22 cellular contexts compared by ENCODE assay signal in the genomic region with DNA sequence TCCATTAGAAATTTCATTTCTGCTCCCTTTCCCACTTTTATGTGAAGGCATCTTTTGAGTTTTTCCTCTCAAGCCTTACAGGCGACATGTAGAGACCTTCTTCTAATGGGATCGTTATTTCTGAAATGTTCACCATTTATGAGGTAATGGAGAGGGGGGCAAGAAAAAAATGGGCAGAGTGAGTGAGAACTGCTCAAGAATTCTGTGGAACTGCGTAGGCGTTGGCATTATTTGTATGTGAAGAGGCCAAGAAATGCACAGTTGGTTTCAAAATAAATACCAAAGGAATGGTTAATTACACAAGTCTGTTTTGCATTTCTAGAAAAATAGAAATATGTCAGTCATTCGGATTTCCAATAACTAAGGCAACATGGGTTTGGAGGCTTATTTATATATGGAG. TPM values are rescaled to one million over a fixed set of nuclear protein-coding genes. Genes with fewer than 3 reads are reported as not detected.
A peak's percentile ranks its signal among the peaks of the same experiment; 100 is the strongest.
DNase-seq lines count a peak whose midpoint lies in the region; TF ChIP-seq lines count a peak whose summit lies in the region.
"Had no signal": no experiment of that assay in that cellular context is flagged by ENCODE, and none has a peak within 500 bp of the region (broad histone marks: within the 10 kb centered on the region; RNA-seq: fewer than 3 reads in every experiment).

No MANE protein-coding gene starts in this region.

- H3K4ac ChIP-seq in trophoblast cell (ENCODE audit: low read depth, low read length) = no peak overlapping the region

- no peak overlapping the region for H4K12ac ChIP-seq in trophoblast cell (ENCODE audit: low read depth, low read length)

- no peak overlapping the region for H3K18ac ChIP-seq in trophoblast cell (ENCODE audit: low read length)

- no peak overlapping the region for H2BK120ac ChIP-seq in trophoblast cell (ENCODE audit: insufficient read depth, low read length, poor library complexity)

- H2AK5ac ChIP-seq in trophoblast cell (ENCODE audit: low read length) = no peak overlapping the region

- H3K27ac ChIP-seq in trophoblast cell (ENCODE audit: low read depth, low read length) (no peak overlapping the region), ovary (no peak overlapping the region)

- H4K8ac ChIP-seq in trophoblast cell (ENCODE audit: low read depth, low read length) = no peak overlapping the region

- no peak overlapping the region for H2AFZ ChIP-seq in trophoblast cell (ENCODE audit: insufficient read depth, low read length, poor library complexity)

- H3K4me1 ChIP-seq in trophoblast cell (ENCODE audit: control insufficient read depth in 1 of 2, insufficient read depth in 2 of 2, low read length in 2 of 2) (no peaks in the 10 kb centered on the region), ovary (ENCODE audit: insufficient read depth) (peaks cover 5% of the 10 kb centered on the region)
- H3K4me1 ChIP-seq: BE2C had no signal

- H3K23ac ChIP-seq in trophoblast cell (ENCODE audit: low read length) = no peak overlapping the region

- H3K79me2 ChIP-seq in trophoblast cell (ENCODE audit: control insufficient read depth, insufficient read depth, low read length, poor library complexity) = no peaks in the 10 kb centered on the region

- H2BK12ac ChIP-seq in trophoblast cell (ENCODE audit: low read length) = no peak overlapping the region

- DNase-seq in AG08395 (ENCODE audit: low spot score) (peak; percentile 30), GM04504 (ENCODE audit: low read depth) (peak; percentile 46), dedifferentiated amniotic fluid mesenchymal stem cell (ENCODE audit: extremely low spot score) (peak; percentile 46), trophoblast cell (peak; percentile 80 to 94), T-helper 2 cell (no peak), ovary (no peak), NCI-H526 treated with DMSO at 0.1 percent for 48 hours (lab: John Stamatoyannopoulos, UW) (no peak)
- DNase-seq: BE2C; CD4-positive, alpha-beta T cell; DMS53; HCEC 1CT; IMR-90; Kasumi-1; MV-4-11; NCI-H1417; NCI-H187 treated with DMSO at 0.1 percent for 48 hours; NCI-H345; NCI-H69; NK-92 treated with Interleukin-12 subunit alpha and Interleukin-12 subunit beta, amount 100 ng/mL, for 24 hours; OCI-M1; RPMI8226; SIG-M5 had no signal

- TF ChIP-seq POLR2A in ovary (IDR thresholded peaks at IDR 0.05) = no peak

- H3K9me3 ChIP-seq in trophoblast cell (ENCODE audit: insufficient read depth, low read depth, low read length) (no peaks in the 10 kb centered on the region), ovary (no peaks in the 10 kb centered on the region)
- H3K9me3 ChIP-seq: BE2C had no signal

- no peaks in the 10 kb centered on the region for H3K79me1 ChIP-seq in trophoblast cell (ENCODE audit: low read length)

- peaks cover 0 to 3% of the 10 kb centered on the region in 2 experiments for H3K36me3 ChIP-seq in trophoblast cell (ENCODE audit: control insufficient read depth in 1 of 2, insufficient read depth in 2 of 2, low read length in 2 of 2)
- no peaks in the 10 kb centered on the region for H3K36me3 ChIP-seq in ovary
- H3K36me3 ChIP-seq: BE2C had no signal

- no peak overlapping the region for H3K14ac ChIP-seq in trophoblast cell (ENCODE audit: low read length)

- H3K9ac ChIP-seq in trophoblast cell (ENCODE audit: low read length) = no peak overlapping the region

- no peak overlapping the region for H3K4me2 ChIP-seq in trophoblast cell (ENCODE audit: low read length)

- TF ChIP-seq EP300 in ovary (IDR thresholded peaks at IDR 0.05) = no peak

- H3K4me3 ChIP-seq in trophoblast cell (ENCODE audit: low read depth, low read length) (no peak overlapping the region), ovary (no peak overlapping the region)

- no peak overlapping the region for H2BK5ac ChIP-seq in trophoblast cell (ENCODE audit: low read depth, low read length, poor library complexity)

- WGBS in trophoblast cell (ENCODE audit: extremely low coverage, insufficient coverage, insufficient read length) = no CpG with 5 or more reads among the region's 5 CpGs
- WGBS in ovary, 3 donors = 86 to 92% (median 88%) methylated on average over 5 of the region's 5 CpGs

- TF ChIP-seq CTCF in ovary (IDR thresholded peaks at IDR 0.05) = no peak

- intact Hi-C loops in ovary (cut with DNase I) = no loop called here

- H4K91ac ChIP-seq in trophoblast cell (ENCODE audit: low read depth, low read length) = no peak overlapping the region

- H3K27me3 ChIP-seq in trophoblast cell (ENCODE audit: insufficient read depth, low read length) (no peaks in the 10 kb centered on the region), ovary (no peaks in the 10 kb centered on the region)
- H3K27me3 ChIP-seq: BE2C had no signal

RNA-seq across cellular contexts. Expression of a gene that starts 31.7 kb away (rescaled TPM):
- polyA plus RNA-seq in trophoblast cell (2013) = 7.8 and 8.2 TPM in 2 replicates
- total RNA-seq in ovary = 10 to 100 TPM; 12.1 to 20.3 (median 16.6) TPM
- polyA plus RNA-seq in ovary = 10 to 100 TPM; 10.9 to 19.1 TPM

Comparison
In these comparisons a context has a peak if more than half of its experiments do, and no peak if none do; other contexts are left out.
1. DNase-seq: peak in AG08395 (single experiment), GM04504 (single experiment), dedifferentiated amniotic fluid mesenchymal stem cell (single experiment) and trophoblast cell (2 of 2); none in T-helper 2 cell (0 of 5), ovary (0 of 5) and NCI-H526 treated with DMSO at 0.1 percent for 48 hours (single experiment).